8 cellular contexts compared by ENCODE assay signal in the genomic region with DNA sequence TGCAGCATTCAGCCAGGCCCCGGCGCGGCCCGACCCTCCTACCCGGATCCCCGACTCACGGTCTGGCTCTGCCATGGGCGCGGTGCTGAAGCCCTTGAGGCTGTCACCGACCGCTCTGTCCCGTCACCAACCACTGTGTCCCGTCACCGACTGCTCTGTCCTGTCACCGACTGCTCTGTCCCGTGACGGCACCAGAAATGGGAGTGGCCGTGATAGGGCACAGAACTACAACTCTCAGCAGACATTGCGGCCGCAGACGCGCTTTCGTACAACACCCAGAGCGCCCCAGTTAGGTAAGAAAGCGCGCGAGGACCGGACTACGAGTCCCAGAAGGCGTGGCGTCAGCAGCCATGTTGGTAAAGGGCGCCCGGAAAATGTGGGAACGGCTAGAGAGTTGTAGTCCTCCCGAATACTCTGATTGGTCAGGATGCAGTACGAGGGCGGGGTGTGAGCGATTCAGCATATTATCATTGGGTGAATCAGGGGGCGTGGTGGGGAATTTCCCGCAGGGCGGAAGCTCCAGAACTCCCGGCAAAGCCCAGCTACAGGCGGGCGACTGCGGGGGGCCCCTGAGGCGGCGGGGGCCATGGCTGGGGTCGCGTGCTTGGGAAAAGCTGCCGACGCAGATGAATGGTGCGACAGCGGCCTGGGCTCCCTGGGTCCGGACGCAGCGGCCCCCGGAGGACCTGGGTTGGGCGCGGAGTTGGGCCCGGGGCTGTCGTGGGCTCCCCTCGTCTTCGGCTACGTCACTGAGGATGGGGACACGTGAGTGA. TPM values are rescaled to one million over a fixed set of nuclear protein-coding genes. Genes with fewer than 3 reads are reported as not detected.
DNase-seq lines count a peak whose midpoint lies in the region; ATAC-seq and TF ChIP-seq lines count a peak whose summit lies in the region.

Gene NFKBIB, plus strand, starts transcription at position 523 of the 773 bp plus-strand sequence. Its CDS starts 64 bp downstream, at position 587.
Gene SIRT2, minus strand, starts transcription at position 172 of the 773 bp plus-strand sequence. Its CDS starts 97 bp downstream, at position 75.

- no peaks in the 10 kb centered on the region for H3K27me3 ChIP-seq in CD8-positive, alpha-beta T cell (ENCODE audit: insufficient read depth, low read length)
- no peaks in the 10 kb centered on the region for H3K27me3 ChIP-seq in lower lobe of right lung (ENCODE audit: low read depth)

- no peaks in the 10 kb centered on the region for H3K9me3 ChIP-seq in CD8-positive, alpha-beta T cell (ENCODE audit: low read length)
- H3K9me3 ChIP-seq in lower lobe of right lung = no peaks in the 10 kb centered on the region

- ATAC-seq in CD8-positive, alpha-beta T cell = peak; percentile 85
- ATAC-seq in GM19467 (IDR thresholded peaks at IDR 0.05; ENCODE audit: unreplicated experiment) = peak; percentile 90
- ATAC-seq in lower lobe of right lung = peak; percentile 97 to 98

- peak within 1 kb of the TSS; percentile 93 for H3K4me3 Mint-ChIP-seq in CD8-positive, alpha-beta T cell

- peak within 1 kb of the TSS; percentile 93 for H3K27ac ChIP-seq in CD8-positive, alpha-beta T cell (ENCODE audit: low read depth, low read length)
- H3K27ac ChIP-seq in lower lobe of right lung = peak within 1 kb of the TSS; percentile 91

- H3K36me3 Mint-ChIP-seq in CD8-positive, alpha-beta T cell = peaks cover 26% of the 10 kb centered on the region

- peak; percentile 97 to 100 (median 98) for DNase-seq in CD8-positive, alpha-beta T cell
- peak; percentile 100 for DNase-seq in HS-27A (ENCODE audit: low read depth)
- DNase-seq in NK-92 (lab: John Stamatoyannopoulos, UW; ENCODE audit: unreplicated experiment) = peak; percentile 95
- peak; percentile 95 to 100 for DNase-seq in activated CD8-positive, alpha-beta memory T cell treated with anti-CD3 and anti-CD28 coated beads for 1 hour (ENCODE audit: extremely low read depth in 1 of 2, low read depth in 1 of 2)
- peak; percentile 99 for DNase-seq in effector CD4-positive, alpha-beta T cell
- DNase-seq in lower lobe of right lung = peak; percentile 100
- peak; percentile 93 to 99 (median 99) for DNase-seq in stimulated activated CD4-positive, alpha-beta T cell treated with anti-CD3 and anti-CD28 coated beads, TNF-alpha, amount 100 ng/mL, for 24 hours (ENCODE audit: low read depth in 3 of 3)

- H3K4me1 ChIP-seq in CD8-positive, alpha-beta T cell (ENCODE audit: insufficient read depth, low read length) = peaks cover 23% of the 10 kb centered on the region
- peaks cover 26% of the 10 kb centered on the region for H3K4me1 ChIP-seq in lower lobe of right lung

- H3K36me3 ChIP-seq in CD8-positive, alpha-beta T cell (ENCODE audit: insufficient read depth, low read length) = no peaks in the 10 kb centered on the region
- peaks cover 6% of the 10 kb centered on the region for H3K36me3 ChIP-seq in lower lobe of right lung

- H3K27me3 Mint-ChIP-seq in CD8-positive, alpha-beta T cell (ENCODE audit: low read depth) = no peaks in the 10 kb centered on the region

- TF ChIP-seq CTCF in CD8-positive, alpha-beta T cell (IDR thresholded peaks at IDR 0.05) = no peak
- no peak for TF ChIP-seq CTCF in lower lobe of right lung (IDR thresholded peaks at IDR 0.05)

- peaks cover 57% of the 10 kb centered on the region for H3K4me1 Mint-ChIP-seq in CD8-positive, alpha-beta T cell (ENCODE audit: low read depth)

- intact Hi-C loops in CD8-positive, alpha-beta T cell (cut with DNase I, micrococcal nuclease) = loop anchor here (1.0 to 5.0 kb wide), 10 partner anchors 21 to 525 kb away; partner anchors contain the start of genes ECH1 (in 2 of the 2), MRPS12 (in 2 of the 2), SARS2 (in 2 of the 2) and ACTN4 (in 1 of the 2)
- intact Hi-C loops in lower lobe of right lung (cut with DNase I) = no loop called here

- POLR2A ChIA-PET in CD8-positive, alpha-beta T cell (lab: Charles Lee) = interaction anchor here (0.6 to 2.0 kb wide), 12 partner anchors 14 to 497 kb away, joined by 3 to 7 read pairs (median 3); partner anchors contain the start of genes FAM98C, MRPS12, RINL and SARS2

- H3K9me3 Mint-ChIP-seq in CD8-positive, alpha-beta T cell = no peaks in the 10 kb centered on the region

- peak within 1 kb of the TSS; percentile 68 for H3K4me3 ChIP-seq in CD8-positive, alpha-beta T cell (ENCODE audit: low read depth, low read length)
- peak within 1 kb of the TSS; percentile 74 for H3K4me3 ChIP-seq in lower lobe of right lung

- CTCF ChIA-PET in CD8-positive, alpha-beta T cell (lab: Charles Lee) = interaction anchor here (0.9 to 1.9 kb wide), 3 partner anchors 13 to 497 kb away, joined by 3 to 15 read pairs (median 4); partner anchors contain the start of genes FAM98C, MRPS12 and SARS2

- peak within 1 kb of the TSS; percentile 98 for H3K27ac Mint-ChIP-seq in CD8-positive, alpha-beta T cell

RNA-seq across cellular contexts. Expression of gene NFKBIB, which starts in this region (rescaled TPM):
- total RNA-seq in CD8-positive, alpha-beta T cell = 10 to 100 TPM; 62.9 to 66.1 TPM
- total RNA-seq in lower lobe of right lung = 23.1 TPM

RNA-seq across cellular contexts. Expression of gene SIRT2, which starts in this region (rescaled TPM):
- total RNA-seq in CD8-positive, alpha-beta T cell = 10 to 100 TPM; 90.6 to 95.1 TPM
- total RNA-seq in lower lobe of right lung = 60.1 TPM

Comparison
In these comparisons a context has a peak if more than half of its experiments do, and no peak if none do; other contexts are left out.
1. Peak in every context shown above with its lines: DNase-seq, ATAC-seq, H3K4me3 ChIP-seq and H3K27ac ChIP-seq.